In the genomic region with DNA sequence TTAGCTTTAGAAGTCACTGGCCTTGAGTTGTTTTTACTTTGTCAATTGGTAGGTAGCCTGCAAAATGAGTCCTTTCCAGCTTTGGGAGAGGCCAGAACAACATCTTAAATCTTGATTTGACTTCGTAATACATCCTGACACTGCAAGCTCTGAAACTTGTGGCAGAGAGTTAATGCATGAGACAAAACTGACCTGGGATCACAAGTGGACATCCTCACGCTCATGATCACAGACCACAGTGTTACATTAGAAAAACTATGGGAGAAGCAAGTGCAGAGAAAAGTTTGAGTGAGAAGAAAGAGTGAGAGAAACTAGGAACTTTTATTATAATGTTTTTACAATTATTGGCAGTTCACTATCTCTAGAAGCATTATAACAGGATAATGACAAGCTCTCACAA, we compare ENCODE assay signal across 12 cellular contexts.
A peak's percentile ranks its signal among the peaks of the same experiment; 100 is the strongest.
DNase-seq lines count a peak whose midpoint lies in the region; ATAC-seq and TF ChIP-seq lines count a peak whose summit lies in the region.
"Had no signal": no experiment of that assay in that cellular context is flagged by ENCODE, and none has a peak within 500 bp of the region (broad histone marks: within the 10 kb centered on the region; RNA-seq: fewer than 3 reads in every experiment).

No MANE protein-coding gene starts in this region.

- peak overlapping the region; percentile 80 for H3K9ac ChIP-seq in adipocyte (ENCODE audit: low read length)

- peak; percentile 8 for DNase-seq in adipocyte (ENCODE audit: low read depth)
- DNase-seq in fibroblast of villous mesenchyme (ENCODE audit: low read depth), result peak; percentile 44
- no peak for DNase-seq in HuH-7 (ENCODE audit: low spot score)
- DNase-seq: activated T-cell treated with anti-CD3 and anti-CD28 coated beads, Interleukin-2, amount 50 U/mL, for 48 hours; cortex of kidney; DMS79 treated with DMSO at 0.1 percent for 48 hours; NCI-H1092 treated with DMSO at 0.1 percent for 48 hours had no signal

- ATAC-seq in GM21367 (IDR thresholded peaks at IDR 0.05; ENCODE audit: unreplicated experiment), result no peak
- ATAC-seq in GM19351 (IDR thresholded peaks at IDR 0.05; ENCODE audit: unreplicated experiment), result no peak
- ATAC-seq: HCT116 had no signal

- H3K36me3 ChIP-seq in adipocyte (ENCODE audit: control insufficient read depth, insufficient read depth, low read length, severe bottlenecking), result no peaks in the 10 kb centered on the region
- H3K36me3 ChIP-seq in neuron (ENCODE audit: insufficient read depth, low read length), result no peaks in the 10 kb centered on the region
- H3K36me3 ChIP-seq in urinary bladder (ENCODE audit: insufficient read depth), result no peaks in the 10 kb centered on the region

- no peak for TF ChIP-seq CTCF in fibroblast of villous mesenchyme (IDR thresholded peaks at IDR 0.05; ENCODE audit: insufficient read depth, low read depth, low read length)

- peak overlapping the region; percentile 38 for H3K27ac ChIP-seq in urinary bladder (ENCODE audit: low read depth)

- 31% methylated on average over 2 of the region's 2 CpGs for WGBS in urinary bladder

- H3K4me1 ChIP-seq in adipocyte (ENCODE audit: control insufficient read depth, insufficient read depth, low read length) (peaks cover 35% of the 10 kb centered on the region), neuron (ENCODE audit: insufficient read depth, low read length) (peaks cover 79% of the 10 kb centered on the region), urinary bladder (ENCODE audit: insufficient read depth) (no peaks in the 10 kb centered on the region)

- no peak overlapping the region for H2AFZ ChIP-seq in neuron (ENCODE audit: low read depth, low read length)

- H3K4me3 ChIP-seq in adipocyte (ENCODE audit: low read length), result peak overlapping the region; percentile 69
- H3K4me3 ChIP-seq in fibroblast of villous mesenchyme (ENCODE audit: low read depth, low read length), result no peak overlapping the region
- peak overlapping the region; percentile 44 for H3K4me3 ChIP-seq in neuron (ENCODE audit: low read length)
- H3K4me3 ChIP-seq in urinary bladder (ENCODE audit: low read depth, low read length), result no peak overlapping the region

- H3K9me3 ChIP-seq in adipocyte (ENCODE audit: control insufficient read depth, low read length), result no peaks in the 10 kb centered on the region
- H3K9me3 ChIP-seq in neuron (ENCODE audit: low read length), result no peaks in the 10 kb centered on the region

- H3K27me3 ChIP-seq in adipocyte (replicated peaks; ENCODE audit: control insufficient read depth, insufficient read depth, low read length), result no peaks in the 10 kb centered on the region
- no peaks in the 10 kb centered on the region for H3K27me3 ChIP-seq in neuron (ENCODE audit: insufficient read depth, low read length)

Comparison
In these comparisons a context has a peak if more than half of its experiments do, and no peak if none do; other contexts are left out.
1. H3K4me3 ChIP-seq: peak in adipocyte (single experiment) and neuron (single experiment); none in fibroblast of villous mesenchyme (single experiment) and urinary bladder (single experiment).